Comparison of ENCODE assay signal across 15 cellular contexts in genomic region chr1:182952677-182953444, GRCh38. TPM values are rescaled to one million over a fixed set of nuclear protein-coding genes. Genes with fewer than 3 reads are reported as not detected.
DNase-seq lines count a peak whose midpoint lies in the region; ATAC-seq and TF ChIP-seq lines count a peak whose summit lies in the region.
"Had no signal": no experiment of that assay in that cellular context is flagged by ENCODE, and none has a peak within 500 bp of the region (broad histone marks: within the 10 kb centered on the region; RNA-seq: fewer than 3 reads in every experiment).

Gene SHCBP1L (minus strand): TSS chr1:182953166. CDS start chr1:182953133, 33 bp downstream.

- no peaks in the 10 kb centered on the region for H3K36me3 ChIP-seq in GM23338 (ENCODE audit: insufficient read depth)
- no peaks in the 10 kb centered on the region for H3K36me3 ChIP-seq in mammary epithelial cell (ENCODE audit: insufficient read depth, low read length)
- no peaks in the 10 kb centered on the region for H3K36me3 ChIP-seq in effector memory CD4-positive, alpha-beta T cell (ENCODE audit: control insufficient read depth, insufficient read depth, low read length)

- H2AFZ ChIP-seq in GM23338: no peak within 1 kb of the TSS
- peak within 1 kb of the TSS; percentile 81 for H2AFZ ChIP-seq in mammary epithelial cell (ENCODE audit: low read depth, low read length)

- CTCF ChIA-PET in mammary epithelial cell (lab: Charles Lee; ENCODE audit: low non-redundant PET): no interaction called here

- in situ Hi-C loops in mammary epithelial cell (cut with MboI; ENCODE audit: low sequenced_read_pairs in 2 of 2): loop anchor here in 1 of 2 donors (25.0 kb wide), 1 partner anchor 159 kb away; no protein-coding TSS in a partner anchor

- 70% methylated on average over 32 of the region's 79 CpGs for WGBS in mammary epithelial cell (ENCODE audit: low coverage, missing lambda C conversion rate)

- peaks cover 14% of the 10 kb centered on the region for H3K9me2 ChIP-seq in GM23338 (ENCODE audit: insufficient read depth)

- dilution Hi-C loops in mammary epithelial cell (cut with HindIII; ENCODE audit: low sequenced_read_pairs): no loop called here

- no peak within 1 kb of the TSS for H3K9ac ChIP-seq in mammary epithelial cell (ENCODE audit: insufficient read depth, low read length)

- H3K27me3 ChIP-seq in GM23338 (ENCODE audit: insufficient read depth): no peaks in the 10 kb centered on the region
- no peaks in the 10 kb centered on the region for H3K27me3 ChIP-seq in mammary epithelial cell (ENCODE audit: insufficient read depth, low read length)
- H3K27me3 ChIP-seq in effector memory CD4-positive, alpha-beta T cell (replicated peaks; ENCODE audit: control insufficient read depth, insufficient read depth, low read length, poor library complexity, severe bottlenecking): no peaks in the 10 kb centered on the region

- BruUV-seq in mammary epithelial cell (replicated peaks; lab: Mats Ljungman, UMichigan): no TSS peak

- H3K36me3 Mint-ChIP-seq in GM23338 (ENCODE audit: low read depth): peaks cover 8% of the 10 kb centered on the region; the same call in 2 of the 3 replicates
- H3K36me3 Mint-ChIP-seq: CD8-positive, alpha-beta memory T cell had no signal

- H4K20me1 ChIP-seq in GM23338 (replicated peaks; ENCODE audit: insufficient read depth): no peaks in the 10 kb centered on the region
- H4K20me1 ChIP-seq in mammary epithelial cell (ENCODE audit: insufficient read depth, low read length): no peaks in the 10 kb centered on the region

- H3K4me2 ChIP-seq in GM23338: no peak within 1 kb of the TSS
- H3K4me2 ChIP-seq in mammary epithelial cell (ENCODE audit: insufficient read depth, low read depth, low read length): peak within 1 kb of the TSS; percentile 72
- H3K4me2 ChIP-seq: smooth muscle cell had no signal

- intact Hi-C loops in mammary epithelial cell (cut with micrococcal nuclease): no loop called here

- H3K79me2 ChIP-seq in GM23338 (replicated peaks; ENCODE audit: insufficient read depth) (no peaks in the 10 kb centered on the region), mammary epithelial cell (ENCODE audit: insufficient read depth, low read length) (no peaks in the 10 kb centered on the region)

- DNase-seq in GM23338 (ENCODE audit: low spot score) (peak; percentile 62), mammary epithelial cell (no peak), iPS-NIHi11 (ENCODE audit: low spot score) (peak; percentile 21), NCI-H2029 (lab: John Stamatoyannopoulos, UW) (no peak)
- no peak for DNase-seq in effector memory CD4-positive, alpha-beta T cell
- no peak for DNase-seq in stimulated activated CD4-positive, alpha-beta T cell treated with anti-CD3 and anti-CD28 coated beads, Interleukin-2, amount 100 ng/mL, for 48 hours
- DNase-seq: activated effector memory CD4-positive, alpha-beta T cell treated with Interleukin-2 at 50 U/mL for 16 hours; CD8-positive, alpha-beta memory T cell; head of caudate nucleus; midbrain; NCI-H82 had no signal

- H3F3A ChIP-seq in GM23338 (replicated peaks; ENCODE audit: low read depth): 0 out of 2 replicates have a peak, but pooled peaks cover 4% of the 10 kb centered on the region

- no peak for TF ChIP-seq CTCF in GM23338 (conservative IDR thresholded peaks at IDR 0.05; ENCODE audit: low read depth in 2 of 2)
- no peak for TF ChIP-seq CTCF in mammary epithelial cell (conservative IDR thresholded peaks at IDR 0.05 in 1 of 2, IDR thresholded peaks at IDR 0.05 in 1 of 2; ENCODE audit: extremely low read depth in 1 of 2, insufficient read depth in 1 of 2, low read depth in 1 of 2, low read length in 2 of 2)

- H3K4me3 Mint-ChIP-seq in GM23338: no peak within 1 kb of the TSS
- H3K4me3 Mint-ChIP-seq: CD8-positive, alpha-beta memory T cell had no signal

- H3K27me3 Mint-ChIP-seq in GM23338 (ENCODE audit: insufficient read depth, low read depth, poor library complexity): peaks cover 3% of the 10 kb centered on the region

- H3K4me3 ChIP-seq in GM23338: no peak within 1 kb of the TSS
- peak within 1 kb of the TSS in 2 of 3 experiments; percentile 21 to 22 for H3K4me3 ChIP-seq in mammary epithelial cell (replicated peaks in 1 of 3; ENCODE audit: insufficient read depth in 1 of 3, low read depth in 2 of 3, low read length in 3 of 3)
- peak within 1 kb of the TSS; percentile 6 to 38 (median 24) for H3K4me3 ChIP-seq in skin epidermis
- H3K4me3 ChIP-seq in effector memory CD4-positive, alpha-beta T cell (ENCODE audit: insufficient read depth, low read depth, low read length, poor library complexity, severe bottlenecking): no peak within 1 kb of the TSS
- H3K4me3 ChIP-seq: smooth muscle cell had no signal

- peaks cover 9% of the 10 kb centered on the region for H3K4me1 Mint-ChIP-seq in GM23338

- ATAC-seq in GM23338: peak; percentile 52
- no peak for ATAC-seq in GM19397 (IDR thresholded peaks at IDR 0.05; ENCODE audit: unreplicated experiment)

- no peaks in the 10 kb centered on the region for H3K9me3 ChIP-seq in mammary epithelial cell (replicated peaks; ENCODE audit: insufficient read depth, low read length)
- no peaks in the 10 kb centered on the region for H3K9me3 ChIP-seq in effector memory CD4-positive, alpha-beta T cell (ENCODE audit: control insufficient read depth, low read length)

- no peak within 1 kb of the TSS for H3K27ac Mint-ChIP-seq in GM23338
- H3K27ac Mint-ChIP-seq: CD8-positive, alpha-beta memory T cell had no signal

- no peak within 1 kb of the TSS for H3K27ac ChIP-seq in GM23338 (ENCODE audit: low read depth)
- no peak within 1 kb of the TSS for H3K27ac ChIP-seq in mammary epithelial cell (ENCODE audit: insufficient read depth, low read depth, low read length)
- H3K27ac ChIP-seq in skin epidermis: no peak within 1 kb of the TSS
- no peak within 1 kb of the TSS for H3K27ac ChIP-seq in effector memory CD4-positive, alpha-beta T cell (ENCODE audit: insufficient read depth, low read length, poor library complexity, severe bottlenecking)

- peaks cover 8% of the 10 kb centered on the region; the same call in 2 of the 3 replicates for H3K9me3 Mint-ChIP-seq in GM23338

- H3K4me1 ChIP-seq in GM23338 (ENCODE audit: insufficient read depth) (no peaks in the 10 kb centered on the region), mammary epithelial cell (ENCODE audit: insufficient read depth, low read length) (peaks cover 11% of the 10 kb centered on the region)
- peaks cover 4% of the 10 kb centered on the region for H3K4me1 ChIP-seq in effector memory CD4-positive, alpha-beta T cell (ENCODE audit: control insufficient read depth, insufficient read depth, low read length, poor library complexity, severe bottlenecking)

TF ChIP-seq in GM23338, 12 proteins besides CTCF, POLR2A, EP300 and RAD21:
- no peak for TF ChIP-seq JUNB (IDR thresholded peaks at IDR 0.05; ENCODE audit: unreplicated experiment)
- TF ChIP-seq ZNF331 (CRISPR knock-in tag; IDR thresholded peaks at IDR 0.05; ENCODE audit: low read depth): no peak

RNA-seq across cellular contexts. Expression of gene SHCBP1L, which starts in this region (rescaled TPM):
- not detected in 2 replicates for total RNA-seq in GM23338 (2014; rRNA removed; shearing (Covaris generic))
- not detected in 2 replicates for polyA plus RNA-seq in GM23338 (2016; fragmentation: Nextera tagmentation; extraction: Ambion mirVana)
- not detected for total RNA-seq in mammary epithelial cell
- polyA plus RNA-seq in mammary epithelial cell: not detected
- polyA minus RNA-seq in mammary epithelial cell: not detected
- total RNA-seq: CD8-positive, alpha-beta memory T cell; SK-MEL-5; smooth muscle cell had no signal
- polyA plus RNA-seq: CD8-positive, alpha-beta memory T cell; smooth muscle cell had no signal

Comparison
In these comparisons a context has a peak if more than half of its experiments do, and no peak if none do; other contexts are left out.
1. Peak in DNase-seq and ATAC-seq in GM23338; RNA of the gene not detected or under 1 TPM.
2. H3K4me3 ChIP-seq: peak in mammary epithelial cell (2 of 3) and skin epidermis (7 of 7); none in GM23338 (single experiment) and effector memory CD4-positive, alpha-beta T cell (single experiment).